Comparison of ENCODE assay signal across 21 cellular contexts in the genomic region with DNA sequence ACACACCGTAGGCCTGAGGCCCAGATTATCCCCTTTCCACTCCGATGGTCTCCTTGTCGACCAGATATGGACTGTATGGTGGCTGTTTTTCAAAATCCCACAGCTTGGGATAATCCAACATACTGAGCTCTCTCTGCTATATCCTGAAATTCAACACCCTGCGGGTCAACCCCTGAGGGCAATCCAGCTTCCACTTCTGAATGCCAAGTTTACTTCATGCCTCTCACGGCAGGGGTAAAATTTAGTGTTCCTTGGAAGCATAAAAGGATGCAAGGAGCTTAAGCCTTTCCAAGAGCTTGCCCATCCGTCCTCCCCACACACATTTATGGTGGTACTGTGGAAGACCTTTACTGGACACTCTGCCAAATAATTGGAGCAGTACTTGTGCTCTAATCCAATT.
DNase-seq lines count a peak whose midpoint lies in the region; ATAC-seq and TF ChIP-seq lines count a peak whose summit lies in the region.
"Had no signal": no experiment of that assay in that cellular context is flagged by ENCODE, and none has a peak within 500 bp of the region (broad histone marks: within the 10 kb centered on the region; RNA-seq: fewer than 3 reads in every experiment).

No MANE protein-coding gene starts in this region.

- WGBS in endodermal cell (ENCODE audit: insufficient coverage in 1 of 2, insufficient read length in 1 of 2), 2 experiments, result 91 to 94% methylated on average over 4 to 6 of the region's 6 CpGs
- WGBS in thyroid gland, 2 donors, result 84 to 90% methylated on average over 6 of the region's 6 CpGs

- H4K20me1 ChIP-seq in PC-9 (ENCODE audit: insufficient read depth), result no peaks in the 10 kb centered on the region

- H3K4me3 Mint-ChIP-seq in endodermal cell (no peak overlapping the region), progenitor cell of endocrine pancreas (ENCODE audit: low read depth) (no peak overlapping the region)
- H3K4me3 Mint-ChIP-seq: T-helper 2 cell treated with Interferon-gamma antibody and Interleukin-4, amounts not matched to agents 5 μg/mL and 100 μg/mL, for 36 hours had no signal

- no peak overlapping the region for H3K27ac ChIP-seq in PC-9
- no peak overlapping the region for H3K27ac ChIP-seq in endodermal cell (ENCODE audit: low read depth, low read length)
- H3K27ac ChIP-seq in thyroid gland, result no peak overlapping the region
- H3K27ac ChIP-seq: C4-2B, Peyer's patch had no signal

- POLR2A ChIA-PET in PC-9 (lab: Charles Lee; ENCODE audit: unreplicated experiment), result no interaction called here

- H3K9me3 ChIP-seq in PC-9 (ENCODE audit: insufficient read depth, low read depth) (no peaks in the 10 kb centered on the region; the same call in 1 of the 2 replicates), endodermal cell (ENCODE audit: control insufficient read depth, low read length) (peaks cover 11% of the 10 kb centered on the region), thyroid gland (no peaks in the 10 kb centered on the region)
- H3K9me3 ChIP-seq: Peyer's patch, SK-N-SH had no signal

- H3K27me3 Mint-ChIP-seq in endodermal cell (ENCODE audit: insufficient read depth) (no peaks in the 10 kb centered on the region), progenitor cell of endocrine pancreas (no peaks in the 10 kb centered on the region)

- H3K36me3 ChIP-seq in PC-9 (ENCODE audit: low read depth) (no peaks in the 10 kb centered on the region), endodermal cell (ENCODE audit: control insufficient read depth, insufficient read depth, low read length) (no peaks in the 10 kb centered on the region), thyroid gland (no peaks in the 10 kb centered on the region)
- H3K36me3 ChIP-seq: Peyer's patch had no signal

- H3K4me3 ChIP-seq in PC-9, result no peak overlapping the region
- H3K4me3 ChIP-seq in endodermal cell (ENCODE audit: low read length), result peak overlapping the region; percentile 12
- no peak overlapping the region for H3K4me3 ChIP-seq in thyroid gland (replicated peaks in 1 of 3)
- H3K4me3 ChIP-seq: Peyer's patch had no signal

- no peak for ATAC-seq in HG03457 (IDR thresholded peaks at IDR 0.05; ENCODE audit: unreplicated experiment)
- ATAC-seq in HG02981 (IDR thresholded peaks at IDR 0.05; ENCODE audit: unreplicated experiment), result no peak
- ATAC-seq: HepG2 had no signal

- TF ChIP-seq POLR2A in thyroid gland (IDR thresholded peaks at IDR 0.05), result no peak

- H3F3A ChIP-seq in PC-9 (ENCODE audit: insufficient read depth, low read depth), result no peaks in the 10 kb centered on the region

- H3K9me3 Mint-ChIP-seq in endodermal cell (peaks cover 11% of the 10 kb centered on the region), progenitor cell of endocrine pancreas (ENCODE audit: low read depth) (peaks cover 7% of the 10 kb centered on the region)

- no peak overlapping the region for H3K27ac Mint-ChIP-seq in endodermal cell
- peak overlapping the region; percentile 54 for H3K27ac Mint-ChIP-seq in progenitor cell of endocrine pancreas
- H3K27ac Mint-ChIP-seq: T-helper 2 cell treated with Interferon-gamma antibody and Interleukin-4, amounts not matched to agents 5 μg/mL and 100 μg/mL, for 36 hours had no signal

- peaks cover 2% of the 10 kb centered on the region for H3K36me3 Mint-ChIP-seq in endodermal cell (ENCODE audit: low read depth)
- H3K36me3 Mint-ChIP-seq in progenitor cell of endocrine pancreas (ENCODE audit: insufficient read depth), result no peaks in the 10 kb centered on the region

- H3K9ac ChIP-seq in endodermal cell (ENCODE audit: extremely low read depth, low read length, poor library complexity, severe bottlenecking), result no peak overlapping the region
- H3K9ac ChIP-seq: SK-N-SH had no signal

- no TSS peak for BruUV-seq in PC-9 (replicated peaks; lab: Mats Ljungman, UMichigan)

- intact Hi-C loops in PC-9 (cut with micrococcal nuclease; ENCODE audit: unreplicated experiment), result no loop called here
- intact Hi-C loops in thyroid gland (cut with DNase I), result no loop called here

- no peaks in the 10 kb centered on the region for H3K27me3 ChIP-seq in PC-9 (ENCODE audit: insufficient read depth, low read depth)
- no peaks in the 10 kb centered on the region for H3K27me3 ChIP-seq in endodermal cell (ENCODE audit: control insufficient read depth, insufficient read depth, low read length, poor library complexity, severe bottlenecking)
- no peaks in the 10 kb centered on the region for H3K27me3 ChIP-seq in thyroid gland
- H3K27me3 ChIP-seq: Peyer's patch had no signal

- H2AFZ ChIP-seq in PC-9, result no peak overlapping the region

- H3K4me1 ChIP-seq in PC-9 (replicated peaks; ENCODE audit: insufficient read depth) (peaks cover 23% of the 10 kb centered on the region), endodermal cell (ENCODE audit: control insufficient read depth, insufficient read depth, low read length) (peaks cover 3% of the 10 kb centered on the region), thyroid gland (no peaks in the 10 kb centered on the region)
- H3K4me1 ChIP-seq: Peyer's patch had no signal

- TF ChIP-seq CTCF in PC-9 (conservative IDR thresholded peaks at IDR 0.05) (no peak), endodermal cell (conservative IDR thresholded peaks at IDR 0.05) (no peak), progenitor cell of endocrine pancreas (IDR thresholded peaks at IDR 0.05; ENCODE audit: unreplicated experiment) (no peak), thyroid gland (IDR thresholded peaks at IDR 0.05) (no peak)

- H3K4me1 Mint-ChIP-seq in endodermal cell (peaks cover 24% of the 10 kb centered on the region), progenitor cell of endocrine pancreas (ENCODE audit: low read depth) (peaks cover 1% of the 10 kb centered on the region)

- CTCF ChIA-PET in PC-9 (lab: Charles Lee), result no interaction called here

- no peaks in the 10 kb centered on the region for H3K9me2 ChIP-seq in PC-9 (ENCODE audit: insufficient read depth)
- H3K9me2 ChIP-seq: SK-N-SH had no signal

- H3K4me2 ChIP-seq in PC-9, result no peak overlapping the region
- H3K4me2 ChIP-seq: SK-N-SH had no signal

- H3K79me2 ChIP-seq in PC-9 (ENCODE audit: low read depth), result no peaks in the 10 kb centered on the region

- DNase-seq in M059J (ENCODE audit: low read depth) (peak; percentile 37), PC-9 (peak; percentile 22 to 36), endodermal cell (no peak), progenitor cell of endocrine pancreas (ENCODE audit: low spot score, unreplicated experiment) (no peak), thyroid gland (no peak), 8988T (no peak)
- DNase-seq: AML-193, DMS 273 treated with DMSO at 0.1 percent for 48 hours, GF-D8, KG1, NCI-H1092 treated with DMSO at 0.1 percent for 48 hours, NCI-H2081 treated with DMSO at 0.1 percent for 48 hours, NCI-H774, Peyer's patch, SHP77, SK-N-SH had no signal

Comparison
In these comparisons a context has a peak if more than half of its experiments do, and no peak if none do; other contexts are left out.
1. DNase-seq: peak in M059J (single experiment) and PC-9 (2 of 2); none in endodermal cell (single experiment), progenitor cell of endocrine pancreas (single experiment), thyroid gland (0 of 2) and 8988T (single experiment).